In genomic region chr10:37854606-37855005, GRCh38 we compare ENCODE assay signal across 1 cellular context.
TF ChIP-seq lines count a peak whose summit lies in the region.

No MANE protein-coding gene starts in this region.

TF ChIP-seq in WTC11, 78 proteins besides CTCF, POLR2A, EP300 and RAD21 (continued from another document):
- TF ChIP-seq ATF1 (CRISPR knock-in tag; IDR thresholded peaks at IDR 0.05) (no peak), FOXJ3 (CRISPR knock-in tag; IDR thresholded peaks at IDR 0.05; ENCODE audit: borderline replicate concordance) (no peak), KAT7 (CRISPR knock-in tag; IDR thresholded peaks at IDR 0.05; ENCODE audit: borderline replicate concordance) (no peak), ESRRA (CRISPR knock-in tag; IDR thresholded peaks at IDR 0.05; ENCODE audit: borderline replicate concordance) (no peak), ZMAT4 (CRISPR knock-in tag; IDR thresholded peaks at IDR 0.05) (no peak), TEAD1 (CRISPR knock-in tag; IDR thresholded peaks at IDR 0.05) (no peak), CREB1 (CRISPR knock-in tag; IDR thresholded peaks at IDR 0.05) (no peak), SP1 (CRISPR knock-in tag; conservative IDR thresholded peaks at IDR 0.05) (no peak), IRF2 (CRISPR knock-in tag; IDR thresholded peaks at IDR 0.05; ENCODE audit: borderline replicate concordance, low read depth) (no peak)
